Comparison of ENCODE assay signal across 8 cellular contexts in genomic region chr10:130137659-130138478, GRCh38. TPM values are rescaled to one million over a fixed set of nuclear protein-coding genes. Genes with fewer than 3 reads are reported as not detected.
DNase-seq lines count a peak whose midpoint lies in the region; ATAC-seq, FAIRE-seq and TF ChIP-seq lines count a peak whose summit lies in the region.

No MANE protein-coding gene starts in this region.

- H3K9me3 ChIP-seq in keratinocyte (ENCODE audit: control insufficient read depth, low read depth, low read length) (no peaks in the 10 kb centered on the region), thoracic aorta (no peaks in the 10 kb centered on the region)

- ATAC-seq in thoracic aorta (ENCODE audit: insufficient number of reproducible peaks, low FRiP score, low read depth), result no peak
- no peak for ATAC-seq in GM19463 (IDR thresholded peaks at IDR 0.05; ENCODE audit: unreplicated experiment)

- no peak overlapping the region for H2AFZ ChIP-seq in keratinocyte (ENCODE audit: control insufficient read depth, low read length)

- H3K27ac ChIP-seq in keratinocyte (ENCODE audit: control insufficient read depth, insufficient read depth, low read length) (peak overlapping the region; percentile 88), thoracic aorta (no peak overlapping the region)

- peaks cover 53% of the 10 kb centered on the region for H3K36me3 Mint-ChIP-seq in activated T-cell treated with anti-CD3 and anti-CD28 coated beads, Interleukin-2, amount 50 U/mL, for 24 hours (ENCODE audit: low read depth)
- peaks cover 9% of the 10 kb centered on the region for H3K36me3 Mint-ChIP-seq in activated naive CD8-positive, alpha-beta T cell

- no peak for TF ChIP-seq CTCF in keratinocyte (optimal IDR thresholded peaks at IDR 0.05 in 1 of 3, IDR thresholded peaks at IDR 0.05 in 1 of 3, conservative IDR thresholded peaks at IDR 0.05 in 1 of 3; ENCODE audit: extremely low read depth in 1 of 3, insufficient read depth in 2 of 3, low read length in 3 of 3)
- no peak for TF ChIP-seq CTCF in thoracic aorta (IDR thresholded peaks at IDR 0.05)

- DNase-seq in activated T-cell treated with anti-CD3 and anti-CD28 coated beads, Interleukin-2, amount 50 U/mL, for 24 hours, result no peak
- DNase-seq in activated T-cell treated with anti-CD3 and anti-CD28 coated beads for 4 hours (no peak), keratinocyte (ENCODE audit: low read depth, low spot score) (no peak), thoracic aorta (ENCODE audit: low spot score) (no peak), NCI-H187 treated with DMSO at 0.1 percent for 48 hours (lab: John Stamatoyannopoulos, UW) (no peak), HT-29 (ENCODE audit: low spot score) (no peak)

- peaks cover 31% of the 10 kb centered on the region for H4K20me1 ChIP-seq in keratinocyte (ENCODE audit: control insufficient read depth, extremely low read depth, insufficient read depth, low read length)

- H3K4me1 ChIP-seq in keratinocyte (ENCODE audit: control insufficient read depth, extremely low read depth, insufficient read depth, low read length) (peaks cover 38% of the 10 kb centered on the region), thoracic aorta (ENCODE audit: control insufficient read depth in 1 of 2, low read depth in 2 of 2) (peaks cover 19 to 37% of the 10 kb centered on the region in 2 donors)

- H3K9me1 ChIP-seq in keratinocyte (ENCODE audit: control insufficient read depth, extremely low read depth, insufficient read depth, low read length), result peaks cover 8% of the 10 kb centered on the region

- H3K27ac Mint-ChIP-seq in activated T-cell treated with anti-CD3 and anti-CD28 coated beads, Interleukin-2, amount 50 U/mL, for 24 hours, result peak overlapping the region; percentile 92
- peak overlapping the region; percentile 75 for H3K27ac Mint-ChIP-seq in activated naive CD8-positive, alpha-beta T cell

- H3K9me3 Mint-ChIP-seq in activated T-cell treated with anti-CD3 and anti-CD28 coated beads, Interleukin-2, amount 50 U/mL, for 24 hours, result no peaks in the 10 kb centered on the region
- no peaks in the 10 kb centered on the region for H3K9me3 Mint-ChIP-seq in activated naive CD8-positive, alpha-beta T cell (ENCODE audit: low read depth)

- peak overlapping the region; percentile 98 for H3K4me2 ChIP-seq in keratinocyte (ENCODE audit: control insufficient read depth, extremely low read depth, insufficient read depth, low read depth, low read length)

- peaks cover 64% of the 10 kb centered on the region for H3K79me2 ChIP-seq in keratinocyte (ENCODE audit: control insufficient read depth, insufficient read depth, low read length)

- H3K4me3 ChIP-seq in keratinocyte (ENCODE audit: control insufficient read depth in 2 of 3, extremely low read depth in 1 of 3, insufficient read depth in 2 of 3, low read depth in 1 of 3, low read length in 3 of 3), result peak overlapping the region; percentile 77 to 87 (median 86)
- H3K4me3 ChIP-seq in thoracic aorta, result peak overlapping the region; percentile 91

- dilution Hi-C loops in keratinocyte (cut with MboI; ENCODE audit: extremely low pct_ligation_motif_present, low sequenced_read_pairs), result no loop called here

- peak overlapping the region; percentile 82 for H3K9ac ChIP-seq in keratinocyte (ENCODE audit: control insufficient read depth, extremely low read depth, insufficient read depth, low read length)

- no peak for FAIRE-seq in keratinocyte (lab: Jason Lieb, UNC)

- peak overlapping the region; percentile 89 for H3K4me3 Mint-ChIP-seq in activated T-cell treated with anti-CD3 and anti-CD28 coated beads, Interleukin-2, amount 50 U/mL, for 24 hours
- peak overlapping the region; percentile 93 for H3K4me3 Mint-ChIP-seq in activated naive CD8-positive, alpha-beta T cell

- H3K4me1 Mint-ChIP-seq in activated T-cell treated with anti-CD3 and anti-CD28 coated beads, Interleukin-2, amount 50 U/mL, for 24 hours (ENCODE audit: low read depth), result peaks cover 63% of the 10 kb centered on the region
- H3K4me1 Mint-ChIP-seq in activated naive CD8-positive, alpha-beta T cell (ENCODE audit: low read depth), result peaks cover 49% of the 10 kb centered on the region

- H3K36me3 ChIP-seq in keratinocyte (ENCODE audit: control insufficient read depth in 2 of 2, extremely low read depth in 1 of 2, insufficient read depth in 2 of 2, low read length in 2 of 2), result peaks cover 5 to 15% of the 10 kb centered on the region in 2 experiments
- H3K36me3 ChIP-seq in thoracic aorta, result no peaks in the 10 kb centered on the region

- H3K27me3 ChIP-seq in keratinocyte (ENCODE audit: control insufficient read depth, extremely low read depth, insufficient read depth, low read length), result no peaks in the 10 kb centered on the region
- H3K27me3 ChIP-seq in thoracic aorta (replicated peaks; ENCODE audit: insufficient read depth), result no peaks in the 10 kb centered on the region

- H3K27me3 Mint-ChIP-seq in activated T-cell treated with anti-CD3 and anti-CD28 coated beads, Interleukin-2, amount 50 U/mL, for 24 hours, result peaks cover 4% of the 10 kb centered on the region
- H3K27me3 Mint-ChIP-seq in activated naive CD8-positive, alpha-beta T cell, result no peaks in the 10 kb centered on the region

RNA-seq across cellular contexts. Expression of gene GLRX3, which starts 1.7 kb away (rescaled TPM):
- polyA plus RNA-seq in keratinocyte, result 133 to 215 TPM (median 142 TPM) in 3 replicates
- 193 TPM for polyA plus RNA-seq in keratinocyte (2011; ENCODE audit: low read depth)
- 122 and 206 TPM in 2 replicates for polyA plus RNA-seq in keratinocyte (2011; cell fraction: cytosol; rRNA removed)
- 89.4 and 111 TPM in 2 replicates for polyA plus RNA-seq in keratinocyte (2011; cell fraction: nucleus; rRNA removed)
- polyA plus RNA-seq in keratinocyte (2012; ENCODE audit: low replicate concordance), result 137 and 154 TPM in 2 replicates
- polyA minus RNA-seq in keratinocyte, result 18.8 to 50.7 TPM (median 33.0 TPM) in 3 replicates
- polyA minus RNA-seq in keratinocyte (2011; cell fraction: cytosol; rRNA and poly(A)+ RNA removed), result 60.4 TPM
- polyA minus RNA-seq in keratinocyte (2011; cell fraction: nucleus; rRNA and poly(A)+ RNA removed), result 26.6 and 34.0 TPM in 2 replicates
- 10 to 100 TPM; 41.6 to 43.1 TPM for total RNA-seq in thoracic aorta
- 62.5 and 77.0 TPM in 2 replicates for total RNA-seq in HT-29 (2014; rRNA removed; shearing (Covaris generic))

RNA-seq across cellular contexts. Expression of gene C10orf143, which starts 27.2 kb away (rescaled TPM):
- polyA plus RNA-seq in keratinocyte, result 1.2 to 1.8 TPM (median 1.4 TPM) in 3 replicates
- polyA plus RNA-seq in keratinocyte (2011; ENCODE audit: low read depth), result 0.40 TPM
- polyA plus RNA-seq in keratinocyte (2011; cell fraction: cytosol; rRNA removed), result 1.3 and 1.4 TPM in 2 replicates
- polyA plus RNA-seq in keratinocyte (2011; cell fraction: nucleus; rRNA removed), result 3.2 and 4.4 TPM in 2 replicates
- polyA plus RNA-seq in keratinocyte (2012; ENCODE audit: low replicate concordance), result 1.2 and 2.2 TPM in 2 replicates
- polyA minus RNA-seq in keratinocyte, result 0.61 to 1.4 TPM (median 0.85 TPM) in 3 replicates
- polyA minus RNA-seq in keratinocyte (2011; cell fraction: cytosol; rRNA and poly(A)+ RNA removed), result not detected
- polyA minus RNA-seq in keratinocyte (2011; cell fraction: nucleus; rRNA and poly(A)+ RNA removed), result 0.85 and 1.1 TPM in 2 replicates
- total RNA-seq in thoracic aorta, result not detected
- 0.91 TPM in 1 of 2 replicates, not detected in the other for total RNA-seq in HT-29 (2014; rRNA removed; shearing (Covaris generic))
